In genomic region chr19:18373407-18373891, GRCh38 we compare ENCODE assay signal across 9 cellular contexts. TPM values are rescaled to one million over a fixed set of nuclear protein-coding genes. Genes with fewer than 3 reads are reported as not detected.
DNase-seq lines count a peak whose midpoint lies in the region; ATAC-seq, FAIRE-seq and TF ChIP-seq lines count a peak whose summit lies in the region.
"Had no signal": no experiment of that assay in that cellular context is flagged by ENCODE, and none has a peak within 500 bp of the region (broad histone marks: within the 10 kb centered on the region; RNA-seq: fewer than 3 reads in every experiment).

No MANE protein-coding gene starts in this region.

- TF ChIP-seq POLR2A in A549 (IDR thresholded peaks at IDR 0.05; ENCODE audit: low read length) = no peak

- H3K27ac ChIP-seq in A549 (peak overlapping the region; percentile 99 to 100), cingulate gyrus (ENCODE audit: low read depth, low read length) (peak overlapping the region; percentile 84)

- no peaks in the 10 kb centered on the region for H3K36me3 Mint-ChIP-seq in neural crest cell (ENCODE audit: low read depth)

- no peak for TF ChIP-seq EP300 in A549 (IDR thresholded peaks at IDR 0.05)

- TF ChIP-seq RAD21 in A549 (conservative IDR thresholded peaks at IDR 0.05 in 1 of 2, IDR thresholded peaks at IDR 0.05 in 1 of 2) = no peak

- no peaks in the 10 kb centered on the region for H3K27me3 Mint-ChIP-seq in neural crest cell (ENCODE audit: low read depth)

- peak overlapping the region; percentile 65 for H3K4me2 ChIP-seq in A549

- DNase-seq in A549 (ENCODE audit: low read depth in 1 of 2, low spot score in 1 of 2) = no peak
- DNase-seq in NT2/D1 (ENCODE audit: low read depth, low spot score) = no peak
- no peak for DNase-seq in neural crest cell (ENCODE audit: low read depth, low spot score)
- DNase-seq in SHP77 treated with DMSO at 0.1 percent for 48 hours (lab: John Stamatoyannopoulos, UW) = no peak
- DNase-seq in NCI-H1930 (lab: John Stamatoyannopoulos, UW) = no peak
- DNase-seq: NCI-H187 treated with DMSO at 0.1 percent for 48 hours had no signal

- POLR2A ChIA-PET in A549 (lab: Yijun Ruan, JAX) = interaction anchor here (1.2 to 1.8 kb wide), 2 partner anchors 9 to 13 kb away, joined by 3 to 16 read pairs; partner anchors contain the start of gene GDF15

- H3K4me3 ChIP-seq in A549 (no peak overlapping the region), NT2/D1 (ENCODE audit: insufficient read length, low read depth) (no peak overlapping the region)

- CTCF ChIA-PET in A549 (lab: Yijun Ruan, JAX) = interaction anchor here (2.1 kb wide), 1 partner anchor 15 kb away, joined by 7 read pairs; no protein-coding TSS in a partner anchor

- WGBS in A549 (ENCODE audit: missing lambda C conversion rate) = 65% methylated on average over 4 of the region's 4 CpGs

- H3K36me3 ChIP-seq in NT2/D1 (ENCODE audit: insufficient read depth, insufficient read length, low read length) = no peaks in the 10 kb centered on the region

- no peak for FAIRE-seq in A549 (lab: Jason Lieb, UNC)

- peak overlapping the region; percentile 88 for H3K27ac Mint-ChIP-seq in neural crest cell (ENCODE audit: unreplicated experiment)

- no peaks in the 10 kb centered on the region for H3K27me3 ChIP-seq in NT2/D1 (ENCODE audit: insufficient read depth, insufficient read length)

- H3K4me1 Mint-ChIP-seq in neural crest cell = peaks cover 21% of the 10 kb centered on the region

- no peak for ATAC-seq in A549
- no peak for ATAC-seq in HG03457 (IDR thresholded peaks at IDR 0.05; ENCODE audit: unreplicated experiment)
- ATAC-seq in GM18520 (IDR thresholded peaks at IDR 0.05; ENCODE audit: unreplicated experiment) = no peak

- H3K4me1 ChIP-seq in A549 (peaks cover 62% of the 10 kb centered on the region), NT2/D1 (ENCODE audit: insufficient read depth, insufficient read length) (peaks cover 17% of the 10 kb centered on the region)

- H3K9me3 ChIP-seq in A549 (no peaks in the 10 kb centered on the region), NT2/D1 (ENCODE audit: insufficient read depth, low read length) (no peaks in the 10 kb centered on the region)

- peak overlapping the region; percentile 34 for H3K9ac ChIP-seq in NT2/D1 (ENCODE audit: insufficient read length, low read depth)

- H3K9me3 Mint-ChIP-seq in neural crest cell = no peaks in the 10 kb centered on the region

- H3K4me3 Mint-ChIP-seq in neural crest cell = no peak overlapping the region

- TF ChIP-seq CTCF in A549 (IDR thresholded peaks at IDR 0.05) = no peak
- TF ChIP-seq CTCF in neural crest cell (conservative IDR thresholded peaks at IDR 0.05) = no peak

TF ChIP-seq in A549, 52 proteins besides CTCF, POLR2A, EP300 and RAD21:
- TF ChIP-seq NFE2L2 (conservative IDR thresholded peaks at IDR 0.05; ENCODE audit: low read length) = no peak
- TF ChIP-seq ZFP36 (IDR thresholded peaks at IDR 0.05; ENCODE audit: borderline replicate concordance, partially characterized antibody) = peak; percentile 26

RNA-seq across cellular contexts. Expression of gene GDF15, which starts 12.5 kb away (rescaled TPM):
- 67.8 and 78.5 TPM in 2 replicates for polyA plus RNA-seq in A549 (2011; rRNA removed)
- 120 and 188 TPM in 2 replicates for polyA plus RNA-seq in A549 (2012; cell fraction: cytosol; rRNA removed)
- 132 and 182 TPM in 2 replicates for polyA plus RNA-seq in A549 (2012; cell fraction: nucleus; rRNA removed)
- 53.4 to 58.4 TPM (median 56.9 TPM) in 3 replicates for polyA plus RNA-seq in A549 (2017; fragmentation: RNase III; extraction: RNeasy Plus Mini Kit Qiagen cat#74134 plus additional on column Dnase treatment)
- 33.4 and 59.6 TPM in 2 replicates for polyA minus RNA-seq in A549 (2011; rRNA and poly(A)+ RNA removed)
- total RNA-seq in neural crest cell = 1.2 TPM in 2 replicates

RNA-seq across cellular contexts. Expression of gene LRRC25, which starts 24.0 kb away (rescaled TPM):
- polyA plus RNA-seq in A549 (2011; rRNA removed) (not detected in 2 replicates), A549 (2017; fragmentation: RNase III; extraction: RNeasy Plus Mini Kit Qiagen cat#74134 plus additional on column Dnase treatment) (not detected in 3 replicates)
- not detected in 2 replicates for polyA plus RNA-seq in A549 (2012; cell fraction: cytosol; rRNA removed)
- polyA plus RNA-seq in A549 (2012; cell fraction: nucleus; rRNA removed) = not detected in 2 replicates
- polyA minus RNA-seq in A549 (2011; rRNA and poly(A)+ RNA removed) = not detected in 2 replicates
- not detected in 2 replicates for total RNA-seq in neural crest cell

RNA-seq across cellular contexts. Expression of gene PGPEP1, which starts 33.1 kb away (rescaled TPM):
- polyA plus RNA-seq in A549 (2011; rRNA removed) (7.1 and 8.6 TPM in 2 replicates), A549 (2017; fragmentation: RNase III; extraction: RNeasy Plus Mini Kit Qiagen cat#74134 plus additional on column Dnase treatment) (4.5 to 5.9 TPM (median 5.3 TPM) in 3 replicates)
- 2.4 and 3.9 TPM in 2 replicates for polyA plus RNA-seq in A549 (2012; cell fraction: cytosol; rRNA removed)
- 2.9 and 3.5 TPM in 2 replicates for polyA plus RNA-seq in A549 (2012; cell fraction: nucleus; rRNA removed)
- 23.2 and 30.1 TPM in 2 replicates for polyA minus RNA-seq in A549 (2011; rRNA and poly(A)+ RNA removed)
- 5.2 and 8.3 TPM in 2 replicates for total RNA-seq in neural crest cell

RNA-seq across cellular contexts. Expression of gene SSBP4, which starts 45.7 kb away (rescaled TPM):
- polyA plus RNA-seq in A549 (2011; rRNA removed) (5.4 and 6.9 TPM in 2 replicates), A549 (2017; fragmentation: RNase III; extraction: RNeasy Plus Mini Kit Qiagen cat#74134 plus additional on column Dnase treatment) (37.8 to 43.2 TPM (median 41.5 TPM) in 3 replicates)
- 28.5 and 47.8 TPM in 2 replicates for polyA plus RNA-seq in A549 (2012; cell fraction: cytosol; rRNA removed)
- 69.4 and 124 TPM in 2 replicates for polyA plus RNA-seq in A549 (2012; cell fraction: nucleus; rRNA removed)
- polyA minus RNA-seq in A549 (2011; rRNA and poly(A)+ RNA removed) = 5.0 and 10.7 TPM in 2 replicates
- 68.0 and 71.8 TPM in 2 replicates for total RNA-seq in neural crest cell

RNA-seq across cellular contexts. Expression of gene LSM4, which starts 50.6 kb away (rescaled TPM):
- 106 and 154 TPM in 2 replicates for polyA plus RNA-seq in A549 (2011; rRNA removed)
- 311 and 362 TPM in 2 replicates for polyA plus RNA-seq in A549 (2012; cell fraction: cytosol; rRNA removed)
- polyA plus RNA-seq in A549 (2012; cell fraction: nucleus; rRNA removed) = 158 and 166 TPM in 2 replicates
- polyA plus RNA-seq in A549 (2017; fragmentation: RNase III; extraction: RNeasy Plus Mini Kit Qiagen cat#74134 plus additional on column Dnase treatment) = 169 to 180 TPM (median 171 TPM) in 3 replicates
- 51.2 and 54.0 TPM in 2 replicates for polyA minus RNA-seq in A549 (2011; rRNA and poly(A)+ RNA removed)
- total RNA-seq in neural crest cell = 283 and 292 TPM in 2 replicates
